ENCODE assay signal across 16 cellular contexts in the genomic region with DNA sequence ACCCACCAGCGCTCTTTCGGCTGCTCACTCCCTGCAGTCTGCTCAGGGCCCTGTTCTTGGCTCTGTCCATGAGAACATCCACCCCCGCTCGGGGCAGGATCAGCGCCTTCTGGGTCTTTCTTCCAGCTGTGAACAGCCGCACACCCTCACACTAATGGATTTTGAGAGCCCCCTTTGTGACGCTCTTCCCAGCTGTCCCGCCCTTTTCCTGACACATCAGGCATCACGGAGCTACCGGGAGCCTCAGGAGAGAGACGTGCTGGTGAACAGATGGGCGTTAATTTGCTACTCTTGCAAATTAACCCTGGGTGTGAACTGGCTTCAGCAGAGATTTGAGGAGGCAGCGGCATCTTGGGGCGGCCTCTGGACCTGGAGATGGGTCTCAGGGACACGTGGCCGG.
"Had no signal": no experiment of that assay in that cellular context is flagged by ENCODE, and none has a peak within 500 bp of the region (broad histone marks: within the 10 kb centered on the region; RNA-seq: fewer than 3 reads in every experiment).

No MANE protein-coding gene starts in this region.

- H3K4me3 ChIP-seq: body of pancreas, coronary artery, gastroesophageal sphincter, stomach, testis, upper lobe of left lung had no signal

- H3K4me1 ChIP-seq: body of pancreas, stomach had no signal

- ATAC-seq: body of pancreas, gastroesophageal sphincter, left lobe of liver, sciatic nerve had no signal

- H3K36me3 ChIP-seq: gastroesophageal sphincter, stomach, upper lobe of left lung had no signal

- H3K9me3 ChIP-seq: body of pancreas, gastroesophageal sphincter, stomach, testis, upper lobe of left lung had no signal

- DNase-seq: activated CD4-positive, alpha-beta T cell treated with anti-CD3 and anti-CD28 coated beads, Interleukin-2, amount 50 U/mL, for 1 hour; activated CD8-positive, alpha-beta memory T cell treated with anti-CD3 and anti-CD28 coated beads for 24 hours; activated gamma-delta T cell treated with Interleukin-2 at 50 U/mL for 16 hours; amniotic stem cell; body of pancreas; effector CD4-positive, alpha-beta T cell; hippocampal formation; mesenchymal stem cell; stomach; SW 1271; testis; upper lobe of left lung had no signal

- H3K27me3 ChIP-seq: body of pancreas, testis, upper lobe of left lung had no signal

- H3K27ac ChIP-seq: body of pancreas, coronary artery, stomach, testis, upper lobe of left lung had no signal
